Comparison of ENCODE assay signal across 26 cellular contexts in the genomic region with DNA sequence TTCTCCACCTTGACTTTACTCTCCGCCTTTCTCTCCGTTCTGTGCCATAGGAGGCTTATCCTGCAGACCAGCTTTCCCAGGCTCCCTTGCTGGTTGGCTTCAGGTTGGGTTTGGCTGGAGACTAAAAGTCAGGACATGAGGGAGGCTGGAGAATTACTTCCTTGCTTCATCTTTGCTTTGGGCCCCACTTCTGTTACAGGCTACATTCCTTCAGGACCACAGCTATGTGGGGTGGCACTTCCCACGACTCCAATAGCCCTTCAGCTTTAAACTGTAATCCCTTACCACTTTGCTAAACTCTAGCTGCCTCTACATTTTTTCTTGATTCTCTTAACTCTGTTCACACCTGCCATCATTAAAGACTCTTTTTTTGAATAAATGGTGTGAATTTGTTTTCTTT.
DNase-seq lines count a peak whose midpoint lies in the region; ATAC-seq and TF ChIP-seq lines count a peak whose summit lies in the region.
"Had no signal": no experiment of that assay in that cellular context is flagged by ENCODE, and none has a peak within 500 bp of the region (broad histone marks: within the 10 kb centered on the region; RNA-seq: fewer than 3 reads in every experiment).

No MANE protein-coding gene starts in this region.

- H3K27me3 ChIP-seq in lower lobe of right lung (ENCODE audit: low read depth) = no peaks in the 10 kb centered on the region
- no peaks in the 10 kb centered on the region for H3K27me3 ChIP-seq in stomach
- H3K27me3 ChIP-seq: BLaER1, dorsolateral prefrontal cortex, foreskin keratinocyte, hepatocyte, tibial nerve had no signal

- DNase-seq in stimulated activated naive CD8-positive, alpha-beta T cell treated with anti-CD3 and anti-CD28 coated beads, Interleukin-15, Interleukin-2, amounts not matched to agents 100 U/mL and 50 U/mL, for 24 hours = no peak
- peak; percentile 7 for DNase-seq in amniotic epithelial cell (ENCODE audit: low read depth)
- DNase-seq in fibroblast of villous mesenchyme (ENCODE audit: low read depth) = peak; percentile 30
- no peak for DNase-seq in lower lobe of right lung
- DNase-seq in stomach = no peak
- DNase-seq: activated CD4-positive, alpha-beta memory T cell treated with anti-CD3 and anti-CD28 coated beads, Interleukin-2, amount 10 ng/mL, durations not matched to agents 7 days and 5 days; activated effector memory CD4-positive, alpha-beta T cell treated with anti-CD3 and anti-CD28 coated beads, Interleukin-2, amount 50 U/mL, for 16 hours; COR-L47; DMS79 treated with DMSO at 0.1 percent for 48 hours; dorsolateral prefrontal cortex; foreskin keratinocyte; mucosa of descending colon; NCI-H1417 treated with DMSO at 0.1 percent for 48 hours; NCI-H510A treated with DMSO at 0.1 percent for 48 hours; RPMI8226; small intestine; stimulated activated naive B cell treated with anti-CD40 and anti-IgM and Interleukin-4, amounts not matched to agents 10 μg/mL and 1 μg/mL and 100 μg/mL, for 72 hours had no signal

- H3K9me3 Mint-ChIP-seq in stimulated activated naive CD8-positive, alpha-beta T cell treated with anti-CD3 and anti-CD28 coated beads, Interleukin-15, Interleukin-2, amounts not matched to agents 100 ng/mL and 50 ng/mL, for 24 hours = no peaks in the 10 kb centered on the region
- H3K9me3 Mint-ChIP-seq: activated CD4-positive, alpha-beta memory T cell treated with anti-CD3 and anti-CD28 coated beads, Interleukin-2, amount 10 ng/mL, durations not matched to agents 7 days and 5 days; IgD-negative memory B cell had no signal

- H3K4me3 ChIP-seq in fibroblast of villous mesenchyme (ENCODE audit: low read depth, low read length) = no peak overlapping the region
- no peak overlapping the region for H3K4me3 ChIP-seq in lower lobe of right lung
- no peak overlapping the region for H3K4me3 ChIP-seq in stomach
- H3K4me3 ChIP-seq: BLaER1, dorsolateral prefrontal cortex, hepatocyte, mucosa of descending colon, tibial nerve had no signal

- no peak overlapping the region for H3K4me3 Mint-ChIP-seq in stimulated activated naive CD8-positive, alpha-beta T cell treated with anti-CD3 and anti-CD28 coated beads, Interleukin-15, Interleukin-2, amounts not matched to agents 100 ng/mL and 50 ng/mL, for 24 hours
- H3K4me3 Mint-ChIP-seq: activated CD4-positive, alpha-beta memory T cell treated with anti-CD3 and anti-CD28 coated beads, Interleukin-2, amount 10 ng/mL, durations not matched to agents 7 days and 5 days; neural crest cell had no signal

- TF ChIP-seq CTCF in fibroblast of villous mesenchyme (IDR thresholded peaks at IDR 0.05; ENCODE audit: insufficient read depth, low read depth, low read length) (no peak), lower lobe of right lung (IDR thresholded peaks at IDR 0.05) (no peak), stomach (IDR thresholded peaks at IDR 0.05) (no peak)

- H3K4me1 Mint-ChIP-seq in stimulated activated naive CD8-positive, alpha-beta T cell treated with anti-CD3 and anti-CD28 coated beads, Interleukin-15, Interleukin-2, amounts not matched to agents 100 ng/mL and 50 ng/mL, for 24 hours (ENCODE audit: low read depth) = no peaks in the 10 kb centered on the region
- H3K4me1 Mint-ChIP-seq: activated CD4-positive, alpha-beta memory T cell treated with anti-CD3 and anti-CD28 coated beads, Interleukin-2, amount 10 ng/mL, durations not matched to agents 7 days and 5 days; neural crest cell had no signal

- no peaks in the 10 kb centered on the region for H3K4me1 ChIP-seq in lower lobe of right lung
- H3K4me1 ChIP-seq in stomach = no peaks in the 10 kb centered on the region
- H3K4me1 ChIP-seq: foreskin keratinocyte, tibial nerve had no signal

- peak overlapping the region; percentile 28 for H3K27ac Mint-ChIP-seq in stimulated activated naive CD8-positive, alpha-beta T cell treated with anti-CD3 and anti-CD28 coated beads, Interleukin-15, Interleukin-2, amounts not matched to agents 100 ng/mL and 50 ng/mL, for 24 hours
- H3K27ac Mint-ChIP-seq: activated CD4-positive, alpha-beta memory T cell treated with anti-CD3 and anti-CD28 coated beads, Interleukin-2, amount 10 ng/mL, durations not matched to agents 7 days and 5 days; IgD-negative memory B cell; stimulated activated naive B cell treated with anti-CD40 and anti-IgM and Interleukin-4, amounts not matched to agents 10 μg/mL and 1 μg/mL and 100 μg/mL, for 72 hours had no signal

- no peak for ATAC-seq in stimulated activated naive CD8-positive, alpha-beta T cell treated with anti-CD3 and anti-CD28 coated beads, Interleukin-15, Interleukin-2, amounts not matched to agents 100 U/mL and 50 U/mL, for 24 hours
- no peak for ATAC-seq in GM18873 (IDR thresholded peaks at IDR 0.05; ENCODE audit: low FRiP score, unreplicated experiment)
- ATAC-seq in lower lobe of right lung = no peak
- no peak for ATAC-seq in HG02973 (IDR thresholded peaks at IDR 0.05; ENCODE audit: unreplicated experiment)
- ATAC-seq: foreskin keratinocyte, mucosa of descending colon had no signal

- H3K36me3 Mint-ChIP-seq in stimulated activated naive CD8-positive, alpha-beta T cell treated with anti-CD3 and anti-CD28 coated beads, Interleukin-15, Interleukin-2, amounts not matched to agents 100 ng/mL and 50 ng/mL, for 24 hours (ENCODE audit: low read depth) = no peaks in the 10 kb centered on the region
- H3K36me3 Mint-ChIP-seq: IgD-negative memory B cell had no signal

- H3K27ac ChIP-seq in lower lobe of right lung (no peak overlapping the region), stomach (no peak overlapping the region)
- H3K27ac ChIP-seq: 22Rv1, BLaER1, dorsolateral prefrontal cortex, foreskin keratinocyte, hepatocyte, tibial nerve had no signal

- H3K36me3 ChIP-seq in lower lobe of right lung (no peaks in the 10 kb centered on the region), stomach (no peaks in the 10 kb centered on the region)
- H3K36me3 ChIP-seq: BLaER1, tibial nerve had no signal

- intact Hi-C loops in lower lobe of right lung (cut with DNase I) = no loop called here
- intact Hi-C loops in stomach (cut with DNase I; ENCODE audit: low total_unique reads) = no loop called here

- TF ChIP-seq EP300 in stomach (IDR thresholded peaks at IDR 0.05) = no peak

- peaks cover 3% of the 10 kb centered on the region for H3K27me3 Mint-ChIP-seq in stimulated activated naive CD8-positive, alpha-beta T cell treated with anti-CD3 and anti-CD28 coated beads, Interleukin-15, Interleukin-2, amounts not matched to agents 100 ng/mL and 50 ng/mL, for 24 hours
- H3K27me3 Mint-ChIP-seq: IgD-negative memory B cell; stimulated activated naive B cell treated with anti-CD40 and anti-IgM and Interleukin-4, amounts not matched to agents 10 μg/mL and 1 μg/mL and 100 μg/mL, for 72 hours had no signal

- H3K9me3 ChIP-seq in lower lobe of right lung (no peaks in the 10 kb centered on the region), stomach (no peaks in the 10 kb centered on the region)
- H3K9me3 ChIP-seq: BLaER1, mucosa of descending colon, tibial nerve had no signal

- no peak for TF ChIP-seq POLR2A in stomach (IDR thresholded peaks at IDR 0.05)

- 87 to 92% (median 87%) methylated on average over 3 of the region's 3 CpGs for whole genome bisulfite sequencing in stomach, 5 donors

Comparison
In these comparisons a context has a peak if more than half of its experiments do, and no peak if none do; other contexts are left out.
1. DNase-seq: peak in amniotic epithelial cell (single experiment) and fibroblast of villous mesenchyme (single experiment); none in stimulated activated naive CD8-positive, alpha-beta T cell treated with anti-CD3 and anti-CD28 coated beads, Interleukin-15, Interleukin-2, amounts not matched to agents 100 U/mL and 50 U/mL, for 24 hours (single experiment), lower lobe of right lung (single experiment) and stomach (single experiment).